16 cellular contexts compared by ENCODE assay signal in the genomic region with DNA sequence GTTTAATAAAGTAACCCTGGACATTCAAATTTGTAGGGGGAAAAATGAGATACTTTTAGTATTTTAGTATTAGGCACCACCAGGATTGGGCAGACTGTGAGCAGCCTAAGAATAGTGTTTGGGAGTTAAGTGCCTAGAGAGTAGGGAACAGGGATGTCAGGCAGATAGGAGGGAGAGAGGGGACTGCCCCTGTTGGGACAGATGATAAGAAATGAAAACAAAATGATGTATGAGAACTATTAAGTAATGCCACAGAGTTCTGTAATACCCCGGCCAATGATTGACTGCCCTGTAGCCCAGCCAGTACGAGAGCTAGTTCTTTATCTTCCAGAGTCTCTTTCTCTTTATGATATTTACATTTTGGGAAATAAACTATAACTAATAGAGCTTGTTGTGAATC. TPM values are rescaled to one million over a fixed set of nuclear protein-coding genes. Genes with fewer than 3 reads are reported as not detected.
DNase-seq lines count a peak whose midpoint lies in the region; ATAC-seq, FAIRE-seq and TF ChIP-seq lines count a peak whose summit lies in the region.
"Had no signal": no experiment of that assay in that cellular context is flagged by ENCODE, and none has a peak within 500 bp of the region (broad histone marks: within the 10 kb centered on the region; RNA-seq: fewer than 3 reads in every experiment).

No MANE protein-coding gene starts in this region.

- no peaks in the 10 kb centered on the region for H3K9me3 Mint-ChIP-seq in naive B cell
- no peaks in the 10 kb centered on the region for H3K9me3 Mint-ChIP-seq in activated naive CD4-positive, alpha-beta T cell treated with anti-CD3 and anti-CD28 coated beads, Interleukin-2, amount 10 ng/mL, durations not matched to agents 7 days and 5 days

- no peak overlapping the region for H3K4me2 ChIP-seq in HepG2 (ENCODE audit: low read depth, low read length)

- H3K4me1 ChIP-seq in right lobe of liver (peaks cover 0 to 20% (median 3%) of the 10 kb centered on the region in 4 donors), HepG2 (ENCODE audit: insufficient read depth, low read length) (peaks cover 50% of the 10 kb centered on the region), colonic mucosa (peaks cover 6% of the 10 kb centered on the region)

- H3K9me3 ChIP-seq in right lobe of liver (no peaks in the 10 kb centered on the region), HepG2 (ENCODE audit: low read length) (no peaks in the 10 kb centered on the region), colonic mucosa (no peaks in the 10 kb centered on the region)
- H3K9me3 ChIP-seq: MG63 had no signal

- H3K27me3 Mint-ChIP-seq in naive B cell = no peaks in the 10 kb centered on the region
- H3K27me3 Mint-ChIP-seq in activated naive CD4-positive, alpha-beta T cell treated with anti-CD3 and anti-CD28 coated beads, Interleukin-2, amount 10 ng/mL, durations not matched to agents 7 days and 5 days = no peaks in the 10 kb centered on the region

- no peak overlapping the region for H3K27ac ChIP-seq in right lobe of liver
- H3K27ac ChIP-seq in HepG2 (ENCODE audit: extremely low read length, insufficient read depth, low read length) = no peak overlapping the region
- H3K27ac ChIP-seq in colonic mucosa = peak overlapping the region; percentile 7

- DNase-seq in right lobe of liver (no peak), HepG2 (ENCODE audit: low spot score) (no peak), colonic mucosa (no peak), naive B cell (no peak), dedifferentiated amniotic fluid mesenchymal stem cell (ENCODE audit: extremely low spot score) (no peak)
- no peak for DNase-seq in activated naive CD4-positive, alpha-beta T cell treated with anti-CD3 and anti-CD28 coated beads, Interleukin-2, amount 10 ng/mL, durations not matched to agents 7 days and 5 days
- DNase-seq: H7; MG63; NCI-H1092 treated with DMSO at 0.1 percent for 48 hours; NCI-H1694 treated with DMSO at 0.1 percent for 48 hours; NCI-H345; NCI-H526 treated with DMSO at 0.1 percent for 48 hours; NK-92 treated with Interleukin-12 subunit alpha and Interleukin-12 subunit beta, amount 100 ng/mL, for 24 hours; SHP77 had no signal

- H3K4me3 Mint-ChIP-seq in naive B cell = peak overlapping the region in 2 of 8 donors; percentile 60 to 75
- no peak overlapping the region for H3K4me3 Mint-ChIP-seq in activated naive CD4-positive, alpha-beta T cell treated with anti-CD3 and anti-CD28 coated beads, Interleukin-2, amount 10 ng/mL, durations not matched to agents 7 days and 5 days

- POLR2A ChIA-PET in HepG2 (lab: Yijun Ruan, JAX) = no interaction called here

- CTCF ChIA-PET in HepG2 (lab: Yijun Ruan, JAX; ENCODE audit: low intra/inter-chr PET ratio, low total read pairs) = no interaction called here
- CTCF ChIA-PET in activated naive CD4-positive, alpha-beta T cell treated with anti-CD3 and anti-CD28 coated beads, Interleukin-2, amount 10 ng/mL, durations not matched to agents 7 days and 5 days (lab: Charles Lee) = interaction anchor here (1.0 kb wide), 1 partner anchor 11 kb away, joined by 3 read pairs; no protein-coding TSS in a partner anchor

- H3K27me3 ChIP-seq in right lobe of liver (no peaks in the 10 kb centered on the region), HepG2 (ENCODE audit: control insufficient read depth in 1 of 2, insufficient read depth in 2 of 2, low read length in 2 of 2) (no peaks in the 10 kb centered on the region), colonic mucosa (no peaks in the 10 kb centered on the region)
- H3K27me3 ChIP-seq: MG63 had no signal

- H3K9ac ChIP-seq in HepG2 (ENCODE audit: insufficient read depth, low read depth, low read length) (no peak overlapping the region), colonic mucosa (ENCODE audit: low read depth in 2 of 2, low read length in 2 of 2) (no peak overlapping the region)

- ATAC-seq in right lobe of liver (peak; percentile 10 to 65 (median 38)), HepG2 (no peak), naive B cell (ENCODE audit: low read depth in 2 of 2) (no peak), HG03521 (IDR thresholded peaks at IDR 0.05; ENCODE audit: unreplicated experiment) (no peak)
- ATAC-seq: Panc1 had no signal

- FAIRE-seq in HepG2 (lab: Jason Lieb, UNC) = no peak

- no peak overlapping the region for H2AFZ ChIP-seq in HepG2 (ENCODE audit: low read length)

- 30% methylated on average over 2 of the region's 2 CpGs for WGBS in right lobe of liver (ENCODE audit: insufficient coverage, low coverage, low lambda C conversion rate, missing lambda C conversion rate)
- 88% methylated on average over 2 of the region's 2 CpGs for WGBS in HepG2 (ENCODE audit: low lambda C conversion rate)

- no peak for TF ChIP-seq CTCF in right lobe of liver (IDR thresholded peaks at IDR 0.05)
- no peak for TF ChIP-seq CTCF in HepG2 (CRISPR knock-in tag; IDR thresholded peaks at IDR 0.05)
- TF ChIP-seq CTCF in colonic mucosa (IDR thresholded peaks at IDR 0.05) = no peak

- H3K4me3 ChIP-seq in right lobe of liver (no peak overlapping the region), HepG2 (replicated peaks in 1 of 3; ENCODE audit: insufficient read depth in 1 of 3, low read depth in 2 of 3, low read length in 3 of 3) (no peak overlapping the region), colonic mucosa (no peak overlapping the region)
- H3K4me3 ChIP-seq: MG63 had no signal

- in situ Hi-C loops in HepG2 (cut with HindIII; ENCODE audit: extremely low pct_ligation_motif_present, low pct_unique_long_range_greater_than_20kb) = no loop called here

- TF ChIP-seq RAD21 in HepG2 (CRISPR knock-in tag; IDR thresholded peaks at IDR 0.05) = no peak

- no TSS peak for BruUV-seq in HepG2 (replicated peaks; lab: Mats Ljungman, UMichigan)

- peaks cover 9% of the 10 kb centered on the region for H3K79me2 ChIP-seq in HepG2 (ENCODE audit: insufficient read depth, low read length)

- no peaks in the 10 kb centered on the region for H4K20me1 ChIP-seq in HepG2 (ENCODE audit: insufficient read depth, low read length)

- TF ChIP-seq EP300 in HepG2 (IDR thresholded peaks at IDR 0.05; ENCODE audit: low read depth in 2 of 2, low read length in 2 of 2) (no peak), HepG2 (CRISPR knock-in tag; IDR thresholded peaks at IDR 0.05; ENCODE audit: borderline replicate concordance) (no peak)

- H3K4me1 Mint-ChIP-seq in naive B cell = peaks cover 50 to 80% (median 54%) of the 10 kb centered on the region in 3 donors
- peaks cover 45% of the 10 kb centered on the region for H3K4me1 Mint-ChIP-seq in activated naive CD4-positive, alpha-beta T cell treated with anti-CD3 and anti-CD28 coated beads, Interleukin-2, amount 10 ng/mL, durations not matched to agents 7 days and 5 days

- H3K36me3 ChIP-seq in right lobe of liver (no peaks in the 10 kb centered on the region), HepG2 (replicated peaks in 1 of 2; ENCODE audit: control insufficient read depth in 1 of 2, insufficient read depth in 2 of 2, low read length in 2 of 2) (no peaks in the 10 kb centered on the region), colonic mucosa (no peaks in the 10 kb centered on the region)
- H3K36me3 ChIP-seq: MG63 had no signal

- no peaks in the 10 kb centered on the region for H3K36me3 Mint-ChIP-seq in naive B cell
- H3K36me3 Mint-ChIP-seq in activated naive CD4-positive, alpha-beta T cell treated with anti-CD3 and anti-CD28 coated beads, Interleukin-2, amount 10 ng/mL, durations not matched to agents 7 days and 5 days = peaks cover 6% of the 10 kb centered on the region

- TF ChIP-seq POLR2A in right lobe of liver (IDR thresholded peaks at IDR 0.05) (no peak), HepG2 (IDR thresholded peaks at IDR 0.05; ENCODE audit: insufficient read depth in 1 of 2, low read depth in 2 of 2, low read length in 2 of 2) (no peak)

- intact Hi-C loops in right lobe of liver (cut with DNase I) = no loop called here
- intact Hi-C loops in HepG2 (cut with micrococcal nuclease; ENCODE audit: unreplicated experiment) = no loop called here
- intact Hi-C loops in colonic mucosa (cut with DNase I) = no loop called here

- H3K27ac Mint-ChIP-seq in naive B cell = peak overlapping the region in 4 of 6 donors; percentile 60 to 92 (median 88)
- H3K27ac Mint-ChIP-seq in activated naive CD4-positive, alpha-beta T cell treated with anti-CD3 and anti-CD28 coated beads, Interleukin-2, amount 10 ng/mL, durations not matched to agents 7 days and 5 days = no peak overlapping the region

TF ChIP-seq in HepG2, 621 proteins besides CTCF, POLR2A, EP300 and RAD21 (continues in another document):
- TF ChIP-seq ZSCAN9 (CRISPR knock-in tag; IDR thresholded peaks at IDR 0.05; ENCODE audit: borderline replicate concordance) (no peak), SMAD3 (CRISPR knock-in tag; IDR thresholded peaks at IDR 0.05) (no peak), KDM1A (CRISPR knock-in tag; IDR thresholded peaks at IDR 0.05) (no peak), ATF7-NPFF (CRISPR knock-in tag; IDR thresholded peaks at IDR 0.05; ENCODE audit: low read depth) (no peak)

RNA-seq across cellular contexts. Expression of a gene that starts 24.4 kb away (rescaled TPM):
- total RNA-seq in right lobe of liver = 10 to 100 TPM in 2 of 6 experiments, 1 to 10 TPM in 4; 6.7 to 14.5 (median 8.3) TPM
- total RNA-seq in HepG2 (2016; rRNA removed; fragmentation: Illumina TruSeq; extraction: Trizol) = 11.9 and 18.2 TPM in 2 replicates
- total RNA-seq in HepG2 (2016; cell fraction: cytosol; rRNA removed; fragmentation: Illumina TruSeq; extraction: Trizol; ENCODE audit: low read depth) = 19.7 and 23.1 TPM in 2 replicates
- total RNA-seq in HepG2 (2016; cell fraction: insoluble cytoplasmic fraction; rRNA removed; fragmentation: Illumina TruSeq; extraction: Trizol) = 13.7 and 16.7 TPM in 2 replicates
- 6.8 and 8.5 TPM in 2 replicates for total RNA-seq in HepG2 (2016; cell fraction: membrane; rRNA removed; fragmentation: Illumina TruSeq; extraction: Trizol)
- 81.5 and 87.1 TPM in 2 replicates for total RNA-seq in HepG2 (2016; cell fraction: nucleus; rRNA removed; fragmentation: Illumina TruSeq; extraction: Trizol)
- polyA plus RNA-seq in HepG2 (2011; rRNA removed) = 9.1 and 9.6 TPM in 2 replicates
- polyA plus RNA-seq in HepG2 (2011; cell fraction: cytosol; rRNA removed) = 2.5 and 2.7 TPM in 2 replicates
- 27.9 and 47.7 TPM in 2 replicates for polyA plus RNA-seq in HepG2 (2011; cell fraction: nucleus; rRNA removed)
- 8.8 and 10.3 TPM in 2 replicates for polyA plus RNA-seq in HepG2 (2012)
- polyA plus RNA-seq in HepG2 (2016; cell fraction: cytosol; fragmentation: Illumina TruSeq; extraction: Trizol; ENCODE audit: low read depth) = 0.63 and 0.71 TPM in 2 replicates
- 8.9 and 9.9 TPM in 2 replicates for polyA plus RNA-seq in HepG2 (2016; cell fraction: insoluble cytoplasmic fraction; fragmentation: Illumina TruSeq; extraction: Trizol; ENCODE audit: low read depth)
- 1.4 and 1.7 TPM in 2 replicates for polyA plus RNA-seq in HepG2 (2016; cell fraction: membrane; fragmentation: Illumina TruSeq; extraction: Trizol; ENCODE audit: low read depth)
- 34.1 and 38.4 TPM in 2 replicates for polyA plus RNA-seq in HepG2 (2016; cell fraction: nucleus; fragmentation: Illumina TruSeq; extraction: Trizol; ENCODE audit: insufficient read depth, low read depth)
- polyA minus RNA-seq in HepG2 (2011; rRNA and poly(A)+ RNA removed; ENCODE audit: low replicate concordance) = 7.2 and 23.4 TPM in 2 replicates
- polyA minus RNA-seq in HepG2 (2011; cell fraction: cytosol; rRNA and poly(A)+ RNA removed) = 6.4 TPM in 2 replicates
- 87.8 and 98.5 TPM in 2 replicates for polyA minus RNA-seq in HepG2 (2011; cell fraction: nucleus; rRNA and poly(A)+ RNA removed)
- 10 to 100 TPM; 59.1 to 74.0 TPM for total RNA-seq in colonic mucosa
- polyA plus RNA-seq in naive B cell (ENCODE audit: low read depth in 6 of 6) = 1 to 10 TPM; 2.4 to 8.7 (median 4.1) TPM

Comparison
In these comparisons a context has a peak if more than half of its experiments do, and no peak if none do; other contexts are left out.
1. ATAC-seq: peak in right lobe of liver (4 of 4); none in HepG2 (single experiment), naive B cell (0 of 2) and HG03521 (single experiment).